Comparison of ENCODE assay signal across 2 cellular contexts in the genomic region with DNA sequence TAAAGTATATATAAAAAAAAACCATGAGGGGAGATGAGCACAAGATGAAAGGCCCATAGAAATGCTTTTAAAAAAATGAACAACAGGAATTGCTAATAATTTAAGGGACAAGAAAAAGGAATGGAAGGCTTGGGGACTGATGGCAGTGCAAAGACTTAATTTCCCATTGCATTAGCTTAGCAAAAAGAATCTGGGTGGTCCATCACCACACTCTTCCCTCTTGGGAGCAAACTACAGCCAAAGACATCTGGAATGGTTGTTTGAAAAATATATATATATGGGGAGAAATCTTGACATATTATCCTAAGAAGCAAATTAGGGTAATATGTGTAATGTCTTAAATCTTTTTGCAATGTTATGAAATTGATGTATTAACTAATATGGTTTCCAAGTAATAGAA.
TF ChIP-seq lines count a peak whose summit lies in the region.

No MANE protein-coding gene starts in this region.

TF ChIP-seq in A549, 52 proteins besides CTCF, POLR2A, EP300 and RAD21 (continued from another document):
- TF ChIP-seq, protein P1, sequence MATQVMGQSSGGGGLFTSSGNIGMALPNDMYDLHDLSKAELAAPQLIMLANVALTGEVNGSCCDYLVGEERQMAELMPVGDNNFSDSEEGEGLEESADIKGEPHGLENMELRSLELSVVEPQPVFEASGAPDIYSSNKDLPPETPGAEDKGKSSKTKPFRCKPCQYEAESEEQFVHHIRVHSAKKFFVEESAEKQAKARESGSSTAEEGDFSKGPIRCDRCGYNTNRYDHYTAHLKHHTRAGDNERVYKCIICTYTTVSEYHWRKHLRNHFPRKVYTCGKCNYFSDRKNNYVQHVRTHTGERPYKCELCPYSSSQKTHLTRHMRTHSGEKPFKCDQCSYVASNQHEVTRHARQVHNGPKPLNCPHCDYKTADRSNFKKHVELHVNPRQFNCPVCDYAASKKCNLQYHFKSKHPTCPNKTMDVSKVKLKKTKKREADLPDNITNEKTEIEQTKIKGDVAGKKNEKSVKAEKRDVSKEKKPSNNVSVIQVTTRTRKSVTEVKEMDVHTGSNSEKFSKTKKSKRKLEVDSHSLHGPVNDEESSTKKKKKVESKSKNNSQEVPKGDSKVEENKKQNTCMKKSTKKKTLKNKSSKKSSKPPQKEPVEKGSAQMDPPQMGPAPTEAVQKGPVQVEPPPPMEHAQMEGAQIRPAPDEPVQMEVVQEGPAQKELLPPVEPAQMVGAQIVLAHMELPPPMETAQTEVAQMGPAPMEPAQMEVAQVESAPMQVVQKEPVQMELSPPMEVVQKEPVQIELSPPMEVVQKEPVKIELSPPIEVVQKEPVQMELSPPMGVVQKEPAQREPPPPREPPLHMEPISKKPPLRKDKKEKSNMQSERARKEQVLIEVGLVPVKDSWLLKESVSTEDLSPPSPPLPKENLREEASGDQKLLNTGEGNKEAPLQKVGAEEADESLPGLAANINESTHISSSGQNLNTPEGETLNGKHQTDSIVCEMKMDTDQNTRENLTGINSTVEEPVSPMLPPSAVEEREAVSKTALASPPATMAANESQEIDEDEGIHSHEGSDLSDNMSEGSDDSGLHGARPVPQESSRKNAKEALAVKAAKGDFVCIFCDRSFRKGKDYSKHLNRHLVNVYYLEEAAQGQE (IDR thresholded peaks at IDR 0.05) = no peak
- TF ChIP-seq, protein P2, sequence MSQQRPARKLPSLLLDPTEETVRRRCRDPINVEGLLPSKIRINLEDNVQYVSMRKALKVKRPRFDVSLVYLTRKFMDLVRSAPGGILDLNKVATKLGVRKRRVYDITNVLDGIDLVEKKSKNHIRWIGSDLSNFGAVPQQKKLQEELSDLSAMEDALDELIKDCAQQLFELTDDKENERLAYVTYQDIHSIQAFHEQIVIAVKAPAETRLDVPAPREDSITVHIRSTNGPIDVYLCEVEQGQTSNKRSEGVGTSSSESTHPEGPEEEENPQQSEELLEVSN (IDR thresholded peaks at IDR 0.05; ENCODE audit: borderline replicate concordance, low read depth) = no peak
- TF ChIP-seq GATA3 (IDR thresholded peaks at IDR 0.05; ENCODE audit: borderline replicate concordance) (no peak), MYC (IDR thresholded peaks at IDR 0.05; ENCODE audit: borderline replicate concordance, low read length) (no peak), ZFP36 (IDR thresholded peaks at IDR 0.05; ENCODE audit: borderline replicate concordance, partially characterized antibody) (no peak), ESRRA (IDR thresholded peaks at IDR 0.05; ENCODE audit: borderline replicate concordance, low read length) (no peak), FOSL2 (IDR thresholded peaks at IDR 0.05) (no peak), FOSL2 (CRISPR knock-in tag; IDR thresholded peaks at IDR 0.05) (no peak), MAZ (IDR thresholded peaks at IDR 0.05; ENCODE audit: borderline replicate concordance, low read depth, low read length) (no peak), HOXB5 (CRISPR knock-in tag; IDR thresholded peaks at IDR 0.05) (no peak), EHF (CRISPR knock-in tag; IDR thresholded peaks at IDR 0.05) (no peak)

TF ChIP-seq in GM23338, 12 proteins besides CTCF, POLR2A, EP300 and RAD21 (continued from another document):
- no peak for TF ChIP-seq EZH2phosphoT487 (IDR thresholded peaks at IDR 0.05; ENCODE audit: unreplicated experiment)
- TF ChIP-seq EZH2 (IDR thresholded peaks at IDR 0.05; ENCODE audit: low read depth, unreplicated experiment) = no peak
- TF ChIP-seq ZNF114 (CRISPR knock-in tag; IDR thresholded peaks at IDR 0.05) = no peak
- TF ChIP-seq, protein P3, sequence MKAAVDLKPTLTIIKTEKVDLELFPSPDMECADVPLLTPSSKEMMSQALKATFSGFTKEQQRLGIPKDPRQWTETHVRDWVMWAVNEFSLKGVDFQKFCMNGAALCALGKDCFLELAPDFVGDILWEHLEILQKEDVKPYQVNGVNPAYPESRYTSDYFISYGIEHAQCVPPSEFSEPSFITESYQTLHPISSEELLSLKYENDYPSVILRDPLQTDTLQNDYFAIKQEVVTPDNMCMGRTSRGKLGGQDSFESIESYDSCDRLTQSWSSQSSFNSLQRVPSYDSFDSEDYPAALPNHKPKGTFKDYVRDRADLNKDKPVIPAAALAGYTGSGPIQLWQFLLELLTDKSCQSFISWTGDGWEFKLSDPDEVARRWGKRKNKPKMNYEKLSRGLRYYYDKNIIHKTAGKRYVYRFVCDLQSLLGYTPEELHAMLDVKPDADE (IDR thresholded peaks at IDR 0.05) = no peak
- TF ChIP-seq JUNB (IDR thresholded peaks at IDR 0.05; ENCODE audit: unreplicated experiment) = no peak
- no peak for TF ChIP-seq ZNF462 (CRISPR knock-in tag; IDR thresholded peaks at IDR 0.05)
- TF ChIP-seq NANOG (IDR thresholded peaks at IDR 0.05; ENCODE audit: borderline replicate concordance) = no peak
- TF ChIP-seq ZNF331 (CRISPR knock-in tag; IDR thresholded peaks at IDR 0.05; ENCODE audit: low read depth) = no peak
- no peak for TF ChIP-seq POLR2AphosphoS5 (IDR thresholded peaks at IDR 0.05; ENCODE audit: low read depth)
